In genomic region chr6:44386929-44387345, GRCh38 we compare ENCODE assay signal across 8 cellular contexts. TPM values are rescaled to one million over a fixed set of nuclear protein-coding genes. Genes with fewer than 3 reads are reported as not detected.
DNase-seq lines count a peak whose midpoint lies in the region; ATAC-seq, FAIRE-seq and TF ChIP-seq lines count a peak whose summit lies in the region.

No MANE protein-coding gene starts in this region.

- H3K4me1 ChIP-seq in kidney (ENCODE audit: control insufficient read depth in 1 of 2, insufficient read depth in 1 of 2, low read depth in 1 of 2, low read length in 2 of 2) = peaks cover 8 to 13% of the 10 kb centered on the region in 2 donors
- peaks cover 20% of the 10 kb centered on the region for H3K4me1 ChIP-seq in testis

- intact Hi-C loops in kidney (cut with DNase I) (no loop called here), testis (cut with DNase I; ENCODE audit: low total_unique reads) (no loop called here)

- TF ChIP-seq CTCF in HL-60 (IDR thresholded peaks at IDR 0.05; ENCODE audit: insufficient read depth, low read length) (no peak), astrocyte of the spinal cord (IDR thresholded peaks at IDR 0.05; ENCODE audit: low read depth, low read length) (no peak), kidney (IDR thresholded peaks at IDR 0.05; ENCODE audit: borderline replicate concordance, extremely low read depth, insufficient read depth) (no peak), testis (IDR thresholded peaks at IDR 0.05) (no peak)

- H3K27me3 ChIP-seq in HL-60 (ENCODE audit: insufficient read depth, poor library complexity, severe bottlenecking) = no peaks in the 10 kb centered on the region
- H3K27me3 ChIP-seq in testis = no peaks in the 10 kb centered on the region

- H3K36me3 ChIP-seq in kidney (ENCODE audit: control insufficient read depth in 1 of 2, insufficient read depth in 2 of 2, low read length in 2 of 2) (no peaks in the 10 kb centered on the region), testis (ENCODE audit: low read depth, missing control alignments) (no peaks in the 10 kb centered on the region)

- in situ Hi-C loops in astrocyte of the spinal cord (cut with HindIII; ENCODE audit: low sequenced_read_pairs) = no loop called here

- TF ChIP-seq POLR2A in testis (IDR thresholded peaks at IDR 0.05) = no peak

- H3K4me3 ChIP-seq in HL-60 (replicated peaks; ENCODE audit: insufficient read depth, low read length) (peak overlapping the region; percentile 89), astrocyte of the spinal cord (ENCODE audit: low read depth, low read length) (peak overlapping the region; percentile 95), kidney (ENCODE audit: low read length in 2 of 2) (peak overlapping the region; percentile 88 to 96), testis (peak overlapping the region; percentile 83 to 90)

- peak overlapping the region; percentile 90 for H3K27ac Mint-ChIP-seq in activated T-cell treated with anti-CD3 and anti-CD28 coated beads, Interleukin-2, amount 50 U/mL, for 72 hours

- WGBS in testis, 2 donors = 5 to 10% methylated on average over 8 of the region's 8 CpGs

- H3K27ac ChIP-seq in HL-60 (replicated peaks) = peak overlapping the region; percentile 97
- peak overlapping the region; percentile 90 to 91 for H3K27ac ChIP-seq in kidney (ENCODE audit: low read depth in 2 of 2, low read length in 2 of 2)
- H3K27ac ChIP-seq in testis = peak overlapping the region; percentile 95 to 99

- no peaks in the 10 kb centered on the region for H3K9me3 Mint-ChIP-seq in activated T-cell treated with anti-CD3 and anti-CD28 coated beads, Interleukin-2, amount 50 U/mL, for 72 hours

- peaks cover 5 to 14% of the 10 kb centered on the region in 2 donors for H3K36me3 Mint-ChIP-seq in activated T-cell treated with anti-CD3 and anti-CD28 coated beads, Interleukin-2, amount 50 U/mL, for 72 hours (ENCODE audit: insufficient read depth in 2 of 2)

- no peak for DNase-seq in activated T-cell treated with anti-CD3 and anti-CD28 coated beads, Interleukin-2, amount 50 U/mL, for 72 hours
- DNase-seq in activated T-cell treated with anti-CD3 and anti-CD28 coated beads, Interleukin-2, amount 50 U/mL, for 48 hours = no peak
- no peak for DNase-seq in HL-60 (ENCODE audit: low read depth in 1 of 2, low spot score in 1 of 2)
- DNase-seq in astrocyte of the spinal cord (ENCODE audit: low read depth, low spot score) = no peak
- no peak for DNase-seq in kidney
- DNase-seq in testis = no peak
- DNase-seq in midbrain (lab: John Stamatoyannopoulos, UW) = no peak
- DNase-seq in HTR-8/SVneo (ENCODE audit: insufficient read length, low spot score) = no peak

- H3K9ac ChIP-seq in kidney (ENCODE audit: low read length in 2 of 2) = peak overlapping the region; percentile 81 to 91

- ATAC-seq in activated T-cell treated with anti-CD3 and anti-CD28 coated beads, Interleukin-2, amount 50 U/mL, for 72 hours (replicated peaks in 1 of 2) = peak; percentile 4 to 5

- peaks cover 47% of the 10 kb centered on the region for H3K4me1 Mint-ChIP-seq in activated T-cell treated with anti-CD3 and anti-CD28 coated beads, Interleukin-2, amount 50 U/mL, for 72 hours (ENCODE audit: low read depth)

- no peaks in the 10 kb centered on the region for H3K9me3 ChIP-seq in kidney (ENCODE audit: control insufficient read depth in 1 of 2, low read length in 2 of 2)
- no peaks in the 10 kb centered on the region for H3K9me3 ChIP-seq in testis

- peaks cover 6% of the 10 kb centered on the region for H3K27me3 Mint-ChIP-seq in activated T-cell treated with anti-CD3 and anti-CD28 coated beads, Interleukin-2, amount 50 U/mL, for 72 hours (ENCODE audit: low read depth)

- H3K4me3 Mint-ChIP-seq in activated T-cell treated with anti-CD3 and anti-CD28 coated beads, Interleukin-2, amount 50 U/mL, for 72 hours = peak overlapping the region; percentile 97 to 98

- no peak for FAIRE-seq in kidney (lab: Jason Lieb, UNC)
- no peak for FAIRE-seq in HTR-8/SVneo (lab: Jason Lieb, UNC)

RNA-seq across cellular contexts. Expression of gene CDC5L, which starts 0.6 kb away (rescaled TPM):
- total RNA-seq in activated T-cell treated with anti-CD3 and anti-CD28 coated beads, Interleukin-2, amount 50 U/mL, for 72 hours = 10 to 100 TPM; 17.9 to 19.3 TPM
- total RNA-seq in kidney (17.6 TPM), testis (10 to 100 TPM; 20.3 to 20.5 TPM)
- polyA plus RNA-seq in kidney (ENCODE audit: insufficient read depth, low read depth, low replicate concordance) (7.6 TPM), testis (ENCODE audit: insufficient read depth, low read depth, low replicate concordance) (19.7 TPM)

RNA-seq across cellular contexts. Expression of gene SPATS1, which starts 44.5 kb away (rescaled TPM):
- not detected for total RNA-seq in activated T-cell treated with anti-CD3 and anti-CD28 coated beads, Interleukin-2, amount 50 U/mL, for 72 hours
- not detected for total RNA-seq in kidney
- polyA plus RNA-seq in kidney (ENCODE audit: insufficient read depth, low read depth, low replicate concordance) = not detected
- 10 to 100 TPM; 10.7 to 13.1 TPM for total RNA-seq in testis
- 51.7 TPM for polyA plus RNA-seq in testis (ENCODE audit: insufficient read depth, low read depth, low replicate concordance)

Comparison
In these comparisons a context has a peak if more than half of its experiments do, and no peak if none do; other contexts are left out.
1. RNA of gene SPATS1, which starts 44.5 kb away (total RNA-seq): 10.7 to 13.1 TPM in testis; not detected in activated T-cell treated with anti-CD3 and anti-CD28 coated beads, Interleukin-2, amount 50 U/mL, for 72 hours and not detected in kidney (single experiment); every median in the first group is over 10 times any median in the second.
2. Peak in every context shown above with its lines, with median percentiles within 50 percentile points of each other: H3K27ac ChIP-seq and H3K4me3 ChIP-seq.